In genomic region chr4:825063-825968, GRCh38 we compare ENCODE assay signal across 9 cellular contexts. TPM values are rescaled to one million over a fixed set of nuclear protein-coding genes. Genes with fewer than 3 reads are reported as not detected.
DNase-seq lines count a peak whose midpoint lies in the region; ATAC-seq and TF ChIP-seq lines count a peak whose summit lies in the region.
"Had no signal": no experiment of that assay in that cellular context is flagged by ENCODE, and none has a peak within 500 bp of the region (broad histone marks: within the 10 kb centered on the region; RNA-seq: fewer than 3 reads in every experiment).

No MANE protein-coding gene starts in this region.

- intact Hi-C loops in upper lobe of right lung (cut with DNase I): no loop called here

- ATAC-seq in upper lobe of right lung (peak; percentile 46), GM21619 (IDR thresholded peaks at IDR 0.05; ENCODE audit: unreplicated experiment) (no peak)

- TF ChIP-seq CTCF in AG04450 (IDR thresholded peaks at IDR 0.05; ENCODE audit: low read depth, low read length) (no peak), astrocyte of the cerebellum (IDR thresholded peaks at IDR 0.05; ENCODE audit: low read depth, low read length, missing control alignments) (no peak), upper lobe of right lung (IDR thresholded peaks at IDR 0.05) (no peak)

- CTCF ChIA-PET in AG04450 (lab: Charles Lee): no interaction called here

- POLR2A ChIA-PET in AG04450 (lab: Yijun Ruan, JAX): no interaction called here

- in situ Hi-C loops in astrocyte of the cerebellum (cut with HindIII; ENCODE audit: low sequenced_read_pairs): no loop called here

- H3K36me3 ChIP-seq in H7 (replicated peaks; ENCODE audit: control insufficient read depth, insufficient read depth, low read length) (no peaks in the 10 kb centered on the region), upper lobe of right lung (no peaks in the 10 kb centered on the region)
- H3K36me3 ChIP-seq: adrenal gland had no signal

- H3K4me3 ChIP-seq in AG04450 (ENCODE audit: low read depth, low read length) (peak overlapping the region; percentile 17; the same call in 1 of the 2 replicates), H7 (ENCODE audit: insufficient read depth, low read depth, low read length) (peak overlapping the region; percentile 24), astrocyte of the cerebellum (ENCODE audit: low read depth, low read length) (peak overlapping the region; percentile 21), upper lobe of right lung (peak overlapping the region; percentile 14)

- DNase-seq in AG04450 (ENCODE audit: low read depth, low spot score) (no peak), H7 (peak; percentile 98), astrocyte of the cerebellum (ENCODE audit: low read depth) (no peak), iPS-NIHi11 (ENCODE audit: low spot score) (peak; percentile 91), upper lobe of right lung (peak; percentile 63), NCI-H526 treated with DMSO at 0.1 percent for 48 hours (lab: John Stamatoyannopoulos, UW) (no peak), GM19240 (ENCODE audit: insufficient read length, low spot score) (no peak)

- H3K9me3 ChIP-seq in AG04450 (ENCODE audit: control insufficient read depth, insufficient read depth, low read length): peaks cover under 1% of the 10 kb centered on the region; the same call in 1 of the 2 replicates
- H3K9me3 ChIP-seq in upper lobe of right lung: no peaks in the 10 kb centered on the region
- H3K9me3 ChIP-seq: adrenal gland had no signal

- H3K4me1 ChIP-seq in upper lobe of right lung: peaks cover 6% of the 10 kb centered on the region

- H3K27ac ChIP-seq in AG04450 (ENCODE audit: low read depth, low read length) (no peak overlapping the region), upper lobe of right lung (no peak overlapping the region)
- H3K27ac ChIP-seq: adrenal gland had no signal

- peaks cover 71% of the 10 kb centered on the region for H3K27me3 ChIP-seq in AG04450 (ENCODE audit: control insufficient read depth, insufficient read depth, low read length)
- peaks cover 40% of the 10 kb centered on the region for H3K27me3 ChIP-seq in H7 (ENCODE audit: control insufficient read depth, insufficient read depth, low read length)
- H3K27me3 ChIP-seq in upper lobe of right lung: peaks cover 74% of the 10 kb centered on the region
- H3K27me3 ChIP-seq: adrenal gland had no signal

RNA-seq across cellular contexts. Expression of gene CPLX1, which starts 0.6 kb away (rescaled TPM):
- polyA plus RNA-seq in AG04450 (2011; rRNA removed): 0.11 TPM in 1 of 2 replicates, not detected in the other
- polyA minus RNA-seq in AG04450 (2011; rRNA and poly(A)+ RNA removed): not detected in 2 replicates
- total RNA-seq in H7 (2014; rRNA removed; shearing (Covaris generic)): 0.15 and 0.62 TPM in 2 replicates
- total RNA-seq in upper lobe of right lung: 5.2 TPM

Comparison
In these comparisons a context has a peak if more than half of its experiments do, and no peak if none do; other contexts are left out.
1. DNase-seq: peak in H7 (single experiment), iPS-NIHi11 (single experiment) and upper lobe of right lung (single experiment); none in AG04450 (single experiment), astrocyte of the cerebellum (single experiment), NCI-H526 treated with DMSO at 0.1 percent for 48 hours (single experiment) and GM19240 (single experiment).
2. Peak in every context shown above with its lines, with median percentiles within 50 percentile points of each other: H3K4me3 ChIP-seq.